Comparison of ENCODE assay signal across 2 cellular contexts in the genomic region with DNA sequence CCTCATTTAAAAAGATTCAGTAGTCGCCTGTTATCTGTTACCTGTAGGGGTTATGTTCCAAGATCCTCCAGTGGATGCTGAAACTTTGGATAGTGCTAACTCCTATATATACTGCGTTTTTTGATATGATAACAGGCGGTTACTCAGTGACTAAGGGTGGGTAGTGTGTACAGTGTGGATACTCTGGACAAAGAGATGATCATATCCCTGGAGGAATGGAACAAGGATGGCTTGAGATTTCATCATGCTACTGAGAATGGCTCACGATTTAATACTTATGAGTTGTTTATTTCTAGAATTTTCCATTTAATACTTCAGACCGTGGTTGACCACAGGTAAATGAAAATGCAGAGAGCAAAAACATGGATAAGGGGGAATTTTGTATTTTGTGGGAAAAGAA.
A peak's percentile ranks its signal among the peaks of the same experiment; 100 is the strongest.
TF ChIP-seq lines count a peak whose summit lies in the region.

No MANE protein-coding gene starts in this region.

TF ChIP-seq in liver, 16 proteins besides CTCF, POLR2A, EP300 and RAD21:
- no peak for TF ChIP-seq SP1 (IDR thresholded peaks at IDR 0.05)
- no peak for TF ChIP-seq FOXA1 (IDR thresholded peaks at IDR 0.05)
- TF ChIP-seq TAF1 (conservative IDR thresholded peaks at IDR 0.05) = no peak
- no peak for TF ChIP-seq NR2F2 (IDR thresholded peaks at IDR 0.05)
- TF ChIP-seq HNF4A (conservative IDR thresholded peaks at IDR 0.05) = no peak
- TF ChIP-seq, protein P1, sequence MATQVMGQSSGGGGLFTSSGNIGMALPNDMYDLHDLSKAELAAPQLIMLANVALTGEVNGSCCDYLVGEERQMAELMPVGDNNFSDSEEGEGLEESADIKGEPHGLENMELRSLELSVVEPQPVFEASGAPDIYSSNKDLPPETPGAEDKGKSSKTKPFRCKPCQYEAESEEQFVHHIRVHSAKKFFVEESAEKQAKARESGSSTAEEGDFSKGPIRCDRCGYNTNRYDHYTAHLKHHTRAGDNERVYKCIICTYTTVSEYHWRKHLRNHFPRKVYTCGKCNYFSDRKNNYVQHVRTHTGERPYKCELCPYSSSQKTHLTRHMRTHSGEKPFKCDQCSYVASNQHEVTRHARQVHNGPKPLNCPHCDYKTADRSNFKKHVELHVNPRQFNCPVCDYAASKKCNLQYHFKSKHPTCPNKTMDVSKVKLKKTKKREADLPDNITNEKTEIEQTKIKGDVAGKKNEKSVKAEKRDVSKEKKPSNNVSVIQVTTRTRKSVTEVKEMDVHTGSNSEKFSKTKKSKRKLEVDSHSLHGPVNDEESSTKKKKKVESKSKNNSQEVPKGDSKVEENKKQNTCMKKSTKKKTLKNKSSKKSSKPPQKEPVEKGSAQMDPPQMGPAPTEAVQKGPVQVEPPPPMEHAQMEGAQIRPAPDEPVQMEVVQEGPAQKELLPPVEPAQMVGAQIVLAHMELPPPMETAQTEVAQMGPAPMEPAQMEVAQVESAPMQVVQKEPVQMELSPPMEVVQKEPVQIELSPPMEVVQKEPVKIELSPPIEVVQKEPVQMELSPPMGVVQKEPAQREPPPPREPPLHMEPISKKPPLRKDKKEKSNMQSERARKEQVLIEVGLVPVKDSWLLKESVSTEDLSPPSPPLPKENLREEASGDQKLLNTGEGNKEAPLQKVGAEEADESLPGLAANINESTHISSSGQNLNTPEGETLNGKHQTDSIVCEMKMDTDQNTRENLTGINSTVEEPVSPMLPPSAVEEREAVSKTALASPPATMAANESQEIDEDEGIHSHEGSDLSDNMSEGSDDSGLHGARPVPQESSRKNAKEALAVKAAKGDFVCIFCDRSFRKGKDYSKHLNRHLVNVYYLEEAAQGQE (IDR thresholded peaks at IDR 0.05) = no peak
- no peak for TF ChIP-seq FOXA2 (IDR thresholded peaks at IDR 0.05)
- no peak for TF ChIP-seq RXRA (IDR thresholded peaks at IDR 0.05)
- no peak for TF ChIP-seq MAX (IDR thresholded peaks at IDR 0.05)
- TF ChIP-seq JUND (IDR thresholded peaks at IDR 0.05) = no peak
- TF ChIP-seq EGR1 (IDR thresholded peaks at IDR 0.05; ENCODE audit: low read depth in 2 of 2) = no peak
- TF ChIP-seq, protein P2, sequence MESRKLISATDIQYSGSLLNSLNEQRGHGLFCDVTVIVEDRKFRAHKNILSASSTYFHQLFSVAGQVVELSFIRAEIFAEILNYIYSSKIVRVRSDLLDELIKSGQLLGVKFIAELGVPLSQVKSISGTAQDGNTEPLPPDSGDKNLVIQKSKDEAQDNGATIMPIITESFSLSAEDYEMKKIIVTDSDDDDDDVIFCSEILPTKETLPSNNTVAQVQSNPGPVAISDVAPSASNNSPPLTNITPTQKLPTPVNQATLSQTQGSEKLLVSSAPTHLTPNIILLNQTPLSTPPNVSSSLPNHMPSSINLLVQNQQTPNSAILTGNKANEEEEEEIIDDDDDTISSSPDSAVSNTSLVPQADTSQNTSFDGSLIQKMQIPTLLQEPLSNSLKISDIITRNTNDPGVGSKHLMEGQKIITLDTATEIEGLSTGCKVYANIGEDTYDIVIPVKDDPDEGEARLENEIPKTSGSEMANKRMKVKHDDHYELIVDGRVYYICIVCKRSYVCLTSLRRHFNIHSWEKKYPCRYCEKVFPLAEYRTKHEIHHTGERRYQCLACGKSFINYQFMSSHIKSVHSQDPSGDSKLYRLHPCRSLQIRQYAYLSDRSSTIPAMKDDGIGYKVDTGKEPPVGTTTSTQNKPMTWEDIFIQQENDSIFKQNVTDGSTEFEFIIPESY (IDR thresholded peaks at IDR 0.05) = no peak
- TF ChIP-seq HNF4G (IDR thresholded peaks at IDR 0.05) = no peak
- TF ChIP-seq GABPA (IDR thresholded peaks at IDR 0.05 in 1 of 2, conservative IDR thresholded peaks at IDR 0.05 in 1 of 2) = no peak
- TF ChIP-seq, protein P3, sequence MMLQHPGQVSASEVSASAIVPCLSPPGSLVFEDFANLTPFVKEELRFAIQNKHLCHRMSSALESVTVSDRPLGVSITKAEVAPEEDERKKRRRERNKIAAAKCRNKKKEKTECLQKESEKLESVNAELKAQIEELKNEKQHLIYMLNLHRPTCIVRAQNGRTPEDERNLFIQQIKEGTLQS (IDR thresholded peaks at IDR 0.05) = no peak

TF ChIP-seq in HepG2, 621 proteins besides CTCF, POLR2A, EP300 and RAD21:
- no peak for TF ChIP-seq NCOA5 (CRISPR knock-in tag; IDR thresholded peaks at IDR 0.05)
- TF ChIP-seq, protein P4, sequence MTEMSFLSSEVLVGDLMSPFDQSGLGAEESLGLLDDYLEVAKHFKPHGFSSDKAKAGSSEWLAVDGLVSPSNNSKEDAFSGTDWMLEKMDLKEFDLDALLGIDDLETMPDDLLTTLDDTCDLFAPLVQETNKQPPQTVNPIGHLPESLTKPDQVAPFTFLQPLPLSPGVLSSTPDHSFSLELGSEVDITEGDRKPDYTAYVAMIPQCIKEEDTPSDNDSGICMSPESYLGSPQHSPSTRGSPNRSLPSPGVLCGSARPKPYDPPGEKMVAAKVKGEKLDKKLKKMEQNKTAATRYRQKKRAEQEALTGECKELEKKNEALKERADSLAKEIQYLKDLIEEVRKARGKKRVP (CRISPR knock-in tag; IDR thresholded peaks at IDR 0.05) = peak in 1 of 2 experiments; percentile 82; a peak in 2 of 4 replicates
